In genomic region chr14:91577632-91578233, GRCh38 we compare ENCODE assay signal across 33 cellular contexts.
"Had no signal": no experiment of that assay in that cellular context is flagged by ENCODE, and none has a peak within 500 bp of the region (broad histone marks: within the 10 kb centered on the region; RNA-seq: fewer than 3 reads in every experiment).

No MANE protein-coding gene starts in this region.

- H3K4me3 ChIP-seq: adrenal gland, ascending aorta, body of pancreas, breast epithelium, cardiac muscle cell had no signal

- H3K27me3 ChIP-seq: ascending aorta, body of pancreas, brain microvascular endothelial cell, breast epithelium had no signal

- H3K36me3 ChIP-seq: adrenal gland, ascending aorta, brain microvascular endothelial cell, breast epithelium, cardiac muscle cell had no signal

- ATAC-seq: activated naive CD4-positive, alpha-beta T cell treated with anti-CD3 and anti-CD28 coated beads, Interleukin-2, amount 50 U/mL, for 72 hours; activated naive CD8-positive, alpha-beta T cell treated with anti-CD3 and anti-CD28 coated beads, Interleukin-2, amount 50 U/mL, for 24 hours; activated T-cell treated with anti-CD3 and anti-CD28 coated beads, Interleukin-2, amount 50 U/mL, for 4 hours; activated T-cell treated with anti-CD3 and anti-CD28 coated beads, Interleukin-2, amount 50 U/mL, for 72 hours; activated T-helper 17 cell treated with anti-CD3 and anti-CD28 coated beads, Interleukin-2, amount 50 U/mL, for 72 hours; body of pancreas had no signal

- FAIRE-seq: astrocyte, bronchial epithelial cell had no signal

- H3K9me3 ChIP-seq: adrenal gland, ascending aorta, body of pancreas had no signal

- H3K27ac ChIP-seq: adrenal gland, ascending aorta, body of pancreas, brain microvascular endothelial cell, breast epithelium, cardiac muscle cell had no signal

- H3K4me1 ChIP-seq: breast epithelium had no signal

- DNase-seq: activated effector memory CD4-positive, alpha-beta T cell treated with anti-CD3 and anti-CD28 coated beads, Interleukin-2, amount 50 U/mL, for 16 hours; activated effector memory CD4-positive, alpha-beta T cell treated with Interleukin-2 at 50 U/mL for 16 hours; activated gamma-delta T cell; activated gamma-delta T cell treated with Interleukin-2 at 50 U/mL for 16 hours; activated naive CD4-positive, alpha-beta T cell; activated naive CD4-positive, alpha-beta T cell treated with anti-CD3 and anti-CD28 coated beads for 36 hours; activated naive CD4-positive, alpha-beta T cell treated with anti-CD3 and anti-CD28 coated beads, Interleukin-2, amount 10 ng/mL, durations not matched to agents 7 days and 5 days; activated naive CD4-positive, alpha-beta T cell treated with anti-CD3 and anti-CD28 coated beads, Interleukin-2, amount 50 U/mL, for 16 hours; activated naive CD4-positive, alpha-beta T cell treated with Interleukin-2 at 50 U/mL for 16 hours; activated naive CD8-positive, alpha-beta T cell treated with anti-CD3 and anti-CD28 coated beads for 36 hours; activated naive CD8-positive, alpha-beta T cell treated with anti-CD3 and anti-CD28 coated beads, Interleukin-2, amount 10 ng/mL, durations not matched to agents 7 days and 5 days; activated naive CD8-positive, alpha-beta T cell treated with anti-CD3 and anti-CD28 coated beads, Interleukin-2, amount 50 U/mL, for 24 hours; activated T-cell treated with anti-CD3 and anti-CD28 coated beads, Interleukin-2, amount 50 U/mL, for 24 hours; activated T-cell treated with anti-CD3 and anti-CD28 coated beads, Interleukin-2, amount 50 U/mL, for 4 hours; activated T-cell treated with anti-CD3 and anti-CD28 coated beads, Interleukin-2, amount 50 U/mL, for 48 hours; activated T-cell treated with anti-CD3 and anti-CD28 coated beads, Interleukin-2, amount 50 U/mL, for 72 hours; adrenal gland; amniotic stem cell; amygdala; anterior cingulate cortex; aorta; body of pancreas; brain microvascular endothelial cell; caudate nucleus; central memory CD4-positive, alpha-beta T cell; cerebellar nuclear complex had no signal
